In genomic region chr3:48628277-48629017, GRCh38 we compare ENCODE assay signal across 24 cellular contexts. TPM values are rescaled to one million over a fixed set of nuclear protein-coding genes. Genes with fewer than 3 reads are reported as not detected.
"Had no signal": no experiment of that assay in that cellular context is flagged by ENCODE, and none has a peak within 500 bp of the region (broad histone marks: within the 10 kb centered on the region; RNA-seq: fewer than 3 reads in every experiment).

No MANE protein-coding gene starts in this region.

- H3K27me3 Mint-ChIP-seq: activated CD4-positive, alpha-beta memory T cell treated with anti-CD3 and anti-CD28 coated beads for 36 hours; activated CD4-positive, alpha-beta T cell treated with anti-CD3 and anti-CD28 coated beads, Interleukin-2, amount 10 ng/mL, durations not matched to agents 7 days and 5 days; activated naive CD4-positive, alpha-beta T cell treated with anti-CD3 and anti-CD28 coated beads, Interleukin-2, amount 10 ng/mL, durations not matched to agents 7 days and 5 days; brain had no signal

- H3K4me1 Mint-ChIP-seq: brain had no signal

- H3K4me3 ChIP-seq: MG63 had no signal

- H3K27ac Mint-ChIP-seq: activated CD4-positive, alpha-beta memory T cell treated with anti-CD3 and anti-CD28 coated beads for 36 hours; activated CD4-positive, alpha-beta T cell treated with anti-CD3 and anti-CD28 coated beads, Interleukin-2, amount 10 ng/mL, durations not matched to agents 7 days and 5 days; activated naive CD4-positive, alpha-beta T cell treated with anti-CD3 and anti-CD28 coated beads, Interleukin-2, amount 10 ng/mL, durations not matched to agents 7 days and 5 days had no signal

- ATAC-seq: activated T-cell treated with anti-CD3 and anti-CD28 coated beads, Interleukin-2, amount 50 U/mL, for 4 hours; PC-3 had no signal

- H3K4me3 Mint-ChIP-seq: activated CD4-positive, alpha-beta memory T cell treated with anti-CD3 and anti-CD28 coated beads for 36 hours; activated CD4-positive, alpha-beta T cell treated with anti-CD3 and anti-CD28 coated beads, Interleukin-2, amount 10 ng/mL, durations not matched to agents 7 days and 5 days; activated naive CD4-positive, alpha-beta T cell treated with anti-CD3 and anti-CD28 coated beads, Interleukin-2, amount 10 ng/mL, durations not matched to agents 7 days and 5 days; activated T-cell treated with anti-CD3 and anti-CD28 coated beads, Interleukin-2, amount 50 U/mL, for 4 hours; brain had no signal

- H3K9me3 ChIP-seq: MG63 had no signal

- H3K9me3 Mint-ChIP-seq: activated CD4-positive, alpha-beta memory T cell treated with anti-CD3 and anti-CD28 coated beads for 36 hours; activated CD4-positive, alpha-beta T cell treated with anti-CD3 and anti-CD28 coated beads, Interleukin-2, amount 10 ng/mL, durations not matched to agents 7 days and 5 days; activated naive CD4-positive, alpha-beta T cell treated with anti-CD3 and anti-CD28 coated beads, Interleukin-2, amount 10 ng/mL, durations not matched to agents 7 days and 5 days; activated T-cell treated with anti-CD3 and anti-CD28 coated beads, Interleukin-2, amount 50 U/mL, for 4 hours; brain had no signal

- H3K27ac ChIP-seq: KMS-11 had no signal

- H3K36me3 ChIP-seq: MG63 had no signal

- DNase-seq: activated CD4-positive, alpha-beta memory T cell treated with anti-CD3 and anti-CD28 coated beads for 36 hours; activated CD4-positive, alpha-beta T cell treated with anti-CD3 and anti-CD28 coated beads, Interleukin-2, amount 10 ng/mL, durations not matched to agents 7 days and 5 days; activated CD4-positive, CD25-positive, alpha-beta regulatory T cell; activated CD8-positive, alpha-beta memory T cell treated with anti-CD3 and anti-CD28 coated beads for 24 hours; activated effector memory CD4-positive, alpha-beta T cell treated with anti-CD3 and anti-CD28 coated beads, Interleukin-2, amount 50 U/mL, for 16 hours; activated naive CD4-positive, alpha-beta T cell treated with anti-CD3 and anti-CD28 coated beads, Interleukin-2, amount 10 ng/mL, durations not matched to agents 7 days and 5 days; activated T-cell treated with anti-CD3 and anti-CD28 coated beads, Interleukin-2, amount 50 U/mL, for 4 hours; amygdala; cerebellar nuclear complex; MG63; MV-4-11; NCI-H1105 treated with DMSO at 0.1 percent for 48 hours; NCI-H1436 treated with DMSO at 0.1 percent for 48 hours; NCI-H187; NCI-H2081; NCI-H524; PC-3; SHP77 treated with DMSO at 0.1 percent for 48 hours; T-helper 2 cell; T1000 had no signal

RNA-seq across cellular contexts. Expression of gene TMEM89, which starts 6.9 kb away (rescaled TPM):
- total RNA-seq: activated T-cell treated with anti-CD3 and anti-CD28 coated beads, Interleukin-2, amount 50 U/mL, for 4 hours; cardiac septum; PC-3; SK-MEL-5 had no signal
